Comparison of ENCODE assay signal across 11 cellular contexts in genomic region chr20:5039255-5039657, GRCh38. TPM values are rescaled to one million over a fixed set of nuclear protein-coding genes. Genes with fewer than 3 reads are reported as not detected.
DNase-seq lines count a peak whose midpoint lies in the region; ATAC-seq and TF ChIP-seq lines count a peak whose summit lies in the region.
"Had no signal": no experiment of that assay in that cellular context is flagged by ENCODE, and none has a peak within 500 bp of the region (broad histone marks: within the 10 kb centered on the region; RNA-seq: fewer than 3 reads in every experiment).

No MANE protein-coding gene starts in this region.

- H3K4me3 ChIP-seq in CD8-positive, alpha-beta T cell (ENCODE audit: low read depth, low read length) = no peak overlapping the region
- no peak overlapping the region for H3K4me3 ChIP-seq in osteoblast (ENCODE audit: insufficient read depth, low read length)
- H3K4me3 ChIP-seq: colonic mucosa, SK-N-MC had no signal

- POLR2A ChIA-PET in CD8-positive, alpha-beta T cell (lab: Charles Lee) = no interaction called here

- H3K36me3 ChIP-seq in CD8-positive, alpha-beta T cell (ENCODE audit: insufficient read depth, low read length) = no peaks in the 10 kb centered on the region
- no peaks in the 10 kb centered on the region for H3K36me3 ChIP-seq in osteoblast (ENCODE audit: insufficient read depth, low read length)
- H3K36me3 ChIP-seq: colonic mucosa had no signal

- H3K9me3 ChIP-seq in CD8-positive, alpha-beta T cell (ENCODE audit: low read length) = no peaks in the 10 kb centered on the region
- H3K9me3 ChIP-seq in osteoblast (ENCODE audit: low read depth, low read length) = no peaks in the 10 kb centered on the region
- H3K9me3 ChIP-seq: colonic mucosa had no signal

- H3K27me3 ChIP-seq in CD8-positive, alpha-beta T cell (ENCODE audit: insufficient read depth, low read length) = no peaks in the 10 kb centered on the region
- H3K27me3 ChIP-seq in osteoblast (ENCODE audit: insufficient read depth, low read length) = peaks cover 4% of the 10 kb centered on the region
- H3K27me3 ChIP-seq: colonic mucosa had no signal

- no peak for TF ChIP-seq CTCF in CD8-positive, alpha-beta T cell (IDR thresholded peaks at IDR 0.05)
- TF ChIP-seq CTCF in osteoblast (IDR thresholded peaks at IDR 0.05; ENCODE audit: extremely low read depth, low read depth, low read length) (no peak), nephron progenitor cell (IDR thresholded peaks at IDR 0.05) (no peak)

- peak; percentile 19 to 74 (median 52) for DNase-seq in CD8-positive, alpha-beta T cell
- DNase-seq in activated T-cell treated with anti-CD3 and anti-CD28 coated beads, Interleukin-2, amount 50 U/mL, for 1 hour = peak; percentile 43
- DNase-seq in osteoblast (ENCODE audit: insufficient read length, low spot score, missing footprints) = no peak
- no peak for DNase-seq in nephron progenitor cell
- DNase-seq: colonic mucosa, NCI-H1417 treated with DMSO at 0.1 percent for 48 hours had no signal

- H3K27me3 Mint-ChIP-seq in CD8-positive, alpha-beta T cell (ENCODE audit: low read depth) = peaks cover 2% of the 10 kb centered on the region
- H3K27me3 Mint-ChIP-seq in nephron progenitor cell (ENCODE audit: low read depth, poor library complexity) = peaks cover 5% of the 10 kb centered on the region

- peak overlapping the region; percentile 15 for H2AFZ ChIP-seq in osteoblast (ENCODE audit: low read length)

- peak overlapping the region; percentile 51 for H3K4me3 Mint-ChIP-seq in CD8-positive, alpha-beta T cell
- H3K4me3 Mint-ChIP-seq in nephron progenitor cell = no peak overlapping the region

- H3K4me2 ChIP-seq in osteoblast (ENCODE audit: insufficient read depth, low read length) = no peak overlapping the region

- peak; percentile 87 for ATAC-seq in CD8-positive, alpha-beta T cell
- ATAC-seq in HG03432 (IDR thresholded peaks at IDR 0.05; ENCODE audit: unreplicated experiment) = peak; percentile 54
- ATAC-seq in HG03342 (IDR thresholded peaks at IDR 0.05; ENCODE audit: unreplicated experiment) = no peak
- no peak for ATAC-seq in HG03095 (IDR thresholded peaks at IDR 0.05; ENCODE audit: unreplicated experiment)
- ATAC-seq in GM18907 (IDR thresholded peaks at IDR 0.05; ENCODE audit: unreplicated experiment) = no peak

- no peaks in the 10 kb centered on the region for H3K4me1 ChIP-seq in CD8-positive, alpha-beta T cell (ENCODE audit: insufficient read depth, low read length)
- peaks cover 9% of the 10 kb centered on the region for H3K4me1 ChIP-seq in osteoblast (ENCODE audit: insufficient read depth, low read length)
- H3K4me1 ChIP-seq: colonic mucosa had no signal

- H3K27ac ChIP-seq in CD8-positive, alpha-beta T cell (ENCODE audit: low read depth, low read length) = no peak overlapping the region
- no peak overlapping the region for H3K27ac ChIP-seq in osteoblast (ENCODE audit: low read depth, low read length)
- H3K27ac ChIP-seq: colonic mucosa, SK-N-MC had no signal

- H3K36me3 Mint-ChIP-seq in CD8-positive, alpha-beta T cell = no peaks in the 10 kb centered on the region
- H3K36me3 Mint-ChIP-seq in nephron progenitor cell (ENCODE audit: low read depth) = no peaks in the 10 kb centered on the region

- peaks cover 15% of the 10 kb centered on the region for H3K4me1 Mint-ChIP-seq in CD8-positive, alpha-beta T cell (ENCODE audit: low read depth)
- no peaks in the 10 kb centered on the region for H3K4me1 Mint-ChIP-seq in nephron progenitor cell

- H4K20me1 ChIP-seq in osteoblast (ENCODE audit: insufficient read depth, low read length) = no peaks in the 10 kb centered on the region

- intact Hi-C loops in CD8-positive, alpha-beta T cell (cut with DNase I, micrococcal nuclease) = no loop called here

- H3K27ac Mint-ChIP-seq in CD8-positive, alpha-beta T cell = peak overlapping the region; percentile 55
- H3K27ac Mint-ChIP-seq in nephron progenitor cell = no peak overlapping the region

- H3K79me2 ChIP-seq in osteoblast (ENCODE audit: insufficient read depth, low read length) = no peaks in the 10 kb centered on the region

- CTCF ChIA-PET in CD8-positive, alpha-beta T cell (lab: Charles Lee) = interaction anchor here (2.1 kb wide), 1 partner anchor 18 kb away, joined by 8 read pairs; no protein-coding TSS in a partner anchor

- no peaks in the 10 kb centered on the region for H3K9me3 Mint-ChIP-seq in CD8-positive, alpha-beta T cell
- no peaks in the 10 kb centered on the region for H3K9me3 Mint-ChIP-seq in nephron progenitor cell

RNA-seq across cellular contexts. Expression of gene SLC23A2, which starts 37.9 kb away (rescaled TPM):
- 10 to 100 TPM; 21.1 to 22.0 TPM for total RNA-seq in CD8-positive, alpha-beta T cell
- total RNA-seq in osteoblast = 17.7 and 20.6 TPM in 2 replicates

Comparison
In these comparisons a context has a peak if more than half of its experiments do, and no peak if none do; other contexts are left out.
1. ATAC-seq: peak in CD8-positive, alpha-beta T cell (single experiment) and HG03432 (single experiment); none in HG03342 (single experiment), HG03095 (single experiment) and GM18907 (single experiment).
2. DNase-seq: peak in CD8-positive, alpha-beta T cell (7 of 7) and activated T-cell treated with anti-CD3 and anti-CD28 coated beads, Interleukin-2, amount 50 U/mL, for 1 hour (single experiment); none in osteoblast (single experiment) and nephron progenitor cell (single experiment).